Comparison of ENCODE assay signal across 2 cellular contexts in the genomic region with DNA sequence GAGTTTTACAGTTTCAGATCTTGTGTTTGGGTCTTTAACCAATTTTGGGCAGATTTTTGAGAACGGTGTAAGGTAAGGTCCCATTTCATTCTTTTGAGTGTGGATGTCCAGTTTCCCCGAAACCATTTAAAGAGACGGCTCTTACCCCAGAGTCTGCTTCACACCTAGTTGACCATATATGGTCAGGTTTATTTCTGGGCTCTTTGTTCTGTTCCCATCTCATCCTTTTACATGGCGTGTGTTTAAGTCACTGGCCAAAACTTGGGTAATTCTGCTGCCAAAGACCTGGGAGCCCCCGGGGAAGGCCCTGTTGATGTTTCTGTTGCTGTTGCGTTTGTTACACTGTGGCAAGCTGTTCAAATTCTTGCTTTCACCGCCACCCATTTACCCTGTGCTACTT.
TF ChIP-seq lines count a peak whose summit lies in the region.

No MANE protein-coding gene starts in this region.

TF ChIP-seq in GM23338, 12 proteins besides CTCF, POLR2A, EP300 and RAD21:
- no peak for TF ChIP-seq ZNF114 (CRISPR knock-in tag; IDR thresholded peaks at IDR 0.05)
- TF ChIP-seq POLR2AphosphoS5 (IDR thresholded peaks at IDR 0.05; ENCODE audit: low read depth), result no peak
- TF ChIP-seq EZH2phosphoT487 (IDR thresholded peaks at IDR 0.05; ENCODE audit: unreplicated experiment), result no peak
- no peak for TF ChIP-seq ZNF331 (CRISPR knock-in tag; IDR thresholded peaks at IDR 0.05; ENCODE audit: low read depth)
- TF ChIP-seq, protein P1, sequence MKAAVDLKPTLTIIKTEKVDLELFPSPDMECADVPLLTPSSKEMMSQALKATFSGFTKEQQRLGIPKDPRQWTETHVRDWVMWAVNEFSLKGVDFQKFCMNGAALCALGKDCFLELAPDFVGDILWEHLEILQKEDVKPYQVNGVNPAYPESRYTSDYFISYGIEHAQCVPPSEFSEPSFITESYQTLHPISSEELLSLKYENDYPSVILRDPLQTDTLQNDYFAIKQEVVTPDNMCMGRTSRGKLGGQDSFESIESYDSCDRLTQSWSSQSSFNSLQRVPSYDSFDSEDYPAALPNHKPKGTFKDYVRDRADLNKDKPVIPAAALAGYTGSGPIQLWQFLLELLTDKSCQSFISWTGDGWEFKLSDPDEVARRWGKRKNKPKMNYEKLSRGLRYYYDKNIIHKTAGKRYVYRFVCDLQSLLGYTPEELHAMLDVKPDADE (IDR thresholded peaks at IDR 0.05), result no peak

TF ChIP-seq in H1, 55 proteins besides CTCF, POLR2A, EP300 and RAD21:
- TF ChIP-seq SRF (IDR thresholded peaks at IDR 0.05; ENCODE audit: low read depth, low read length) (peak; percentile 92), KDM5A (IDR thresholded peaks at IDR 0.05; ENCODE audit: low read length) (no peak)
